Comparison of ENCODE assay signal across 8 cellular contexts in the genomic region with DNA sequence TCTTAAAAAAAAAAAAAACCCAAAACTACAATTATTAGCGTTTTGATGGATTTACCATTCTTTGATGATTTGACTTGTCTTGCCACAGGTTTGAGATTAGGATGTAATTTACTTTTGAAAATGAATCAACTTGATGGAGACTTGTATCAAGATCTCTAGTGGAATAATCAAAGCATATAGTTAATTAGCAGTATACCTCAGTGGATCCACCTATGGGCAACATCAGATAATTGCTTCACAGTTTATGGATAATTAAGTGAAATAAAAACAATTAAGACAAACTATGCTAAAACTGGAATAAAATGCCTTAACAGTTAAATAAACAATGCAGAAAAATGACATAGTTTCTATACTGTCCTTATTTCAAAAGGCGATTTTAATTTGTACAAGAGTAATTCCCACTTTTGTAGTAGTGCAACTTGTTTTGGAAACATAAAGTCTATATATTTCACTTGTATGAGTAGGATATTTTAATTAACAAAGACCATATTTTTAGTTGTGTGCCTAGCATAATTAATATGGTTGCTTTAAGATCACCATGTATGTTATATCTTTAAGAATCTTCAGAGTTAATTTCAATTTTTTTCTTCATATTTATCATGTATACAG. TPM values are rescaled to one million over a fixed set of nuclear protein-coding genes. Genes with fewer than 3 reads are reported as not detected.
DNase-seq lines count a peak whose midpoint lies in the region; ATAC-seq and TF ChIP-seq lines count a peak whose summit lies in the region.

No MANE protein-coding gene starts in this region.

- no peaks in the 10 kb centered on the region; the same call in 2 of the 3 replicates for H3K9me3 Mint-ChIP-seq in GM23338
- H3K9me3 Mint-ChIP-seq in activated CD4-positive, alpha-beta memory T cell treated with anti-CD3 and anti-CD28 coated beads, Interleukin-2, amount 10 ng/mL, durations not matched to agents 7 days and 5 days: no peaks in the 10 kb centered on the region

- peaks cover 14% of the 10 kb centered on the region for H3K27me3 Mint-ChIP-seq in GM23338 (ENCODE audit: insufficient read depth, low read depth, poor library complexity)
- H3K27me3 Mint-ChIP-seq in activated CD4-positive, alpha-beta memory T cell treated with anti-CD3 and anti-CD28 coated beads, Interleukin-2, amount 10 ng/mL, durations not matched to agents 7 days and 5 days: no peaks in the 10 kb centered on the region

- H3K27me3 ChIP-seq in GM23338 (ENCODE audit: insufficient read depth): peaks cover 25% of the 10 kb centered on the region

- H3K36me3 Mint-ChIP-seq in GM23338 (ENCODE audit: low read depth): peaks cover 3% of the 10 kb centered on the region; the same call in 1 of the 3 replicates
- peaks cover 38% of the 10 kb centered on the region for H3K36me3 Mint-ChIP-seq in activated CD4-positive, alpha-beta memory T cell treated with anti-CD3 and anti-CD28 coated beads, Interleukin-2, amount 10 ng/mL, durations not matched to agents 7 days and 5 days (ENCODE audit: low read depth)

- POLR2A ChIA-PET in AG04449 (lab: Yijun Ruan, JAX): no interaction called here
- POLR2A ChIA-PET in activated CD4-positive, alpha-beta memory T cell treated with anti-CD3 and anti-CD28 coated beads, Interleukin-2, amount 10 ng/mL, durations not matched to agents 7 days and 5 days (lab: Charles Lee): no interaction called here

- no peak overlapping the region for H3K4me3 Mint-ChIP-seq in GM23338
- peak overlapping the region; percentile 95 for H3K4me3 Mint-ChIP-seq in activated CD4-positive, alpha-beta memory T cell treated with anti-CD3 and anti-CD28 coated beads, Interleukin-2, amount 10 ng/mL, durations not matched to agents 7 days and 5 days

- H2AFZ ChIP-seq in GM23338: no peak overlapping the region

- ATAC-seq in GM23338 (no peak), GM19328 (IDR thresholded peaks at IDR 0.05; ENCODE audit: unreplicated experiment) (no peak), GM18868 (IDR thresholded peaks at IDR 0.05; ENCODE audit: unreplicated experiment) (no peak)

- CTCF ChIA-PET in AG04449 (lab: Yijun Ruan, JAX): interaction anchor here (2.0 kb wide), 1 partner anchor 1350 kb away, joined by 6 read pairs; no protein-coding TSS in a partner anchor
- CTCF ChIA-PET in activated CD4-positive, alpha-beta memory T cell treated with anti-CD3 and anti-CD28 coated beads, Interleukin-2, amount 10 ng/mL, durations not matched to agents 7 days and 5 days (lab: Charles Lee): interaction anchor here (1.0 kb wide), 1 partner anchor 9 kb away, joined by 4 read pairs; no protein-coding TSS in a partner anchor

- TF ChIP-seq CTCF in AG04449 (IDR thresholded peaks at IDR 0.05; ENCODE audit: insufficient read depth, low read length, missing control alignments) (peak; percentile 32), GM23338 (conservative IDR thresholded peaks at IDR 0.05; ENCODE audit: low read depth in 2 of 2) (peak in 1 of 2 experiments; percentile 47; a peak in 1 of 4 replicates)

- H3F3A ChIP-seq in GM23338 (replicated peaks; ENCODE audit: low read depth): no peaks in the 10 kb centered on the region

- DNase-seq in AG04449 (ENCODE audit: low read depth, low spot score) (no peak), GM23338 (ENCODE audit: low spot score) (no peak), kidney glomerular epithelial cell (lab: John Stamatoyannopoulos, UW) (peak; percentile 17), C1 segment of cervical spinal cord (lab: John Stamatoyannopoulos, UW) (no peak), NCI-H1930 (lab: John Stamatoyannopoulos, UW) (no peak)
- DNase-seq in activated CD4-positive, alpha-beta memory T cell treated with anti-CD3 and anti-CD28 coated beads, Interleukin-2, amount 10 ng/mL, durations not matched to agents 7 days and 5 days: no peak

- H3K9me2 ChIP-seq in GM23338 (ENCODE audit: insufficient read depth): no peaks in the 10 kb centered on the region

- H3K27ac ChIP-seq in GM23338 (ENCODE audit: low read depth): no peak overlapping the region

- H3K4me1 ChIP-seq in GM23338 (ENCODE audit: insufficient read depth): peaks cover 51% of the 10 kb centered on the region

- H3K27ac Mint-ChIP-seq in GM23338: no peak overlapping the region
- H3K27ac Mint-ChIP-seq in activated CD4-positive, alpha-beta memory T cell treated with anti-CD3 and anti-CD28 coated beads, Interleukin-2, amount 10 ng/mL, durations not matched to agents 7 days and 5 days: peak overlapping the region; percentile 23

- no peaks in the 10 kb centered on the region for H4K20me1 ChIP-seq in GM23338 (replicated peaks; ENCODE audit: insufficient read depth)

- H3K4me2 ChIP-seq in GM23338: 0 out of 2 replicates have a peak overlapping the region, but pooled peaks have one; percentile 33

- no peaks in the 10 kb centered on the region; the same call in 1 of the 2 replicates for H3K79me2 ChIP-seq in GM23338 (replicated peaks; ENCODE audit: insufficient read depth)

- H3K36me3 ChIP-seq in GM23338 (ENCODE audit: insufficient read depth): no peaks in the 10 kb centered on the region

- H3K4me3 ChIP-seq in AG04449 (ENCODE audit: low read depth, low read length): peak overlapping the region; percentile 82
- H3K4me3 ChIP-seq in GM23338: no peak overlapping the region

- H3K4me1 Mint-ChIP-seq in GM23338: peaks cover 41% of the 10 kb centered on the region
- peaks cover 33% of the 10 kb centered on the region for H3K4me1 Mint-ChIP-seq in activated CD4-positive, alpha-beta memory T cell treated with anti-CD3 and anti-CD28 coated beads, Interleukin-2, amount 10 ng/mL, durations not matched to agents 7 days and 5 days

TF ChIP-seq in GM23338, 12 proteins besides CTCF, POLR2A, EP300 and RAD21:
- no peak for TF ChIP-seq EZH2phosphoT487 (IDR thresholded peaks at IDR 0.05; ENCODE audit: unreplicated experiment)

RNA-seq across cellular contexts. Expression of a gene that starts 4.2 kb away (rescaled TPM):
- total RNA-seq in GM23338 (2014; rRNA removed; shearing (Covaris generic)): 2.0 and 2.4 TPM in 2 replicates
- 0.54 and 0.66 TPM in 2 replicates for polyA plus RNA-seq in GM23338 (2016; fragmentation: Nextera tagmentation; extraction: Ambion mirVana)
- total RNA-seq in activated CD4-positive, alpha-beta memory T cell treated with anti-CD3 and anti-CD28 coated beads, Interleukin-2, amount 10 ng/mL, durations not matched to agents 7 days and 5 days: 10 to 100 TPM; 17.6 to 20.4 TPM
